15 cellular contexts compared by ENCODE assay signal in genomic region chr1:107842241-107842640, GRCh38.
A peak's percentile ranks its signal among the peaks of the same experiment; 100 is the strongest.
DNase-seq lines count a peak whose midpoint lies in the region; ATAC-seq, FAIRE-seq and TF ChIP-seq lines count a peak whose summit lies in the region.
"Had no signal": no experiment of that assay in that cellular context is flagged by ENCODE, and none has a peak within 500 bp of the region (broad histone marks: within the 10 kb centered on the region; RNA-seq: fewer than 3 reads in every experiment).

No MANE protein-coding gene starts in this region.

- SMC1A ChIA-PET in GM12878 (lab: Charles Lee; ENCODE audit: uncharacterized antibody, unreplicated experiment) = interaction anchor here (0.9 kb wide), 1 partner anchor 62 kb away, joined by 4 read pairs; no protein-coding TSS in a partner anchor

- RAD21 ChIA-PET in GM12878 (lab: Charles Lee; ENCODE audit: unreplicated experiment) = interaction anchor here (1.0 kb wide), 1 partner anchor 47 kb away, joined by 3 read pairs; no protein-coding TSS in a partner anchor

- TF ChIP-seq POLR2A in GM12878 (IDR thresholded peaks at IDR 0.05; ENCODE audit: low read depth, low read length) = no peak

- H3K4me1 ChIP-seq in CD4-positive, alpha-beta memory T cell (ENCODE audit: insufficient read depth, low read length) = peaks cover 31% of the 10 kb centered on the region
- peaks cover 14% of the 10 kb centered on the region for H3K4me1 ChIP-seq in GM12878 (ENCODE audit: control insufficient read depth, insufficient read depth, low read length)
- H3K4me1 ChIP-seq: right lobe of liver, uterus had no signal

- no peaks in the 10 kb centered on the region for H4K20me1 ChIP-seq in GM12878 (ENCODE audit: control insufficient read depth, insufficient read depth)

- intact Hi-C loops in CD4-positive, alpha-beta memory T cell (cut with micrococcal nuclease) = no loop called here
- intact Hi-C loops in GM12878 (cut with micrococcal nuclease; ENCODE audit: unreplicated experiment) (loop anchor here (10.0 kb wide), 1 partner anchor 547 kb away; no protein-coding TSS in a partner anchor), natural killer cell (cut with micrococcal nuclease) (loop anchor here (5.0 kb wide), 3 partner anchors 55 to 120 kb away; no protein-coding TSS in a partner anchor)

- no peaks in the 10 kb centered on the region for H3K27me3 ChIP-seq in CD4-positive, alpha-beta memory T cell (ENCODE audit: insufficient read depth, low read length)
- H3K27me3 ChIP-seq in GM12878 (replicated peaks in 1 of 2; ENCODE audit: control insufficient read depth in 2 of 2, insufficient read depth in 2 of 2, low read length in 1 of 2) = no peaks in the 10 kb centered on the region
- H3K27me3 ChIP-seq: heart right ventricle, right lobe of liver, uterus had no signal

- peak overlapping the region in 4 of 7 donors; percentile 2 to 17 (median 10) for H3K27ac Mint-ChIP-seq in CD4-positive, alpha-beta memory T cell
- peak overlapping the region; percentile 87 to 89 for H3K27ac Mint-ChIP-seq in natural killer cell
- H3K27ac Mint-ChIP-seq: activated naive CD4-positive, alpha-beta T cell treated with anti-CD3 and anti-CD28 coated beads, Interleukin-2, amount 10 ng/mL, durations not matched to agents 7 days and 5 days had no signal

- peaks cover 23 to 47% (median 33%) of the 10 kb centered on the region in 4 donors for H3K4me1 Mint-ChIP-seq in CD4-positive, alpha-beta memory T cell
- peaks cover 93 to 96% of the 10 kb centered on the region in 2 donors for H3K4me1 Mint-ChIP-seq in natural killer cell

- H3K9ac ChIP-seq in GM12878 (ENCODE audit: control insufficient read depth, insufficient read depth, low read length) = no peak overlapping the region

- H3K36me3 Mint-ChIP-seq in CD4-positive, alpha-beta memory T cell = peaks cover 1 to 7% of the 10 kb centered on the region in 2 donors
- H3K36me3 Mint-ChIP-seq in natural killer cell = peaks cover 30% of the 10 kb centered on the region

- no peak for TF ChIP-seq RAD21 in GM12878 (IDR thresholded peaks at IDR 0.05; ENCODE audit: insufficient read depth, low read depth, low read length)

- TF ChIP-seq CTCF in GM12878 (IDR thresholded peaks at IDR 0.05 in 2 of 3, conservative IDR thresholded peaks at IDR 0.05 in 1 of 3; ENCODE audit: control insufficient read depth in 2 of 3, extremely low read depth in 1 of 3, insufficient read depth in 1 of 3, low read depth in 3 of 3, low read length in 3 of 3) (no peak), natural killer cell (IDR thresholded peaks at IDR 0.05) (no peak)

- no peaks in the 10 kb centered on the region for H3K9me3 ChIP-seq in CD4-positive, alpha-beta memory T cell (ENCODE audit: control insufficient read depth in 1 of 2, low read length in 2 of 2)
- H3K9me3 ChIP-seq in KOPT-K1 (ENCODE audit: insufficient read depth, low read length, poor library complexity, severe bottlenecking) (peaks cover 19% of the 10 kb centered on the region), GM12878 (replicated peaks; ENCODE audit: control insufficient read depth, insufficient read depth, low read length) (no peaks in the 10 kb centered on the region; the same call in 2 of the 3 replicates)
- H3K9me3 ChIP-seq: right lobe of liver, uterus had no signal

- H3K36me3 ChIP-seq in CD4-positive, alpha-beta memory T cell (ENCODE audit: insufficient read depth, low read length) = no peaks in the 10 kb centered on the region
- H3K36me3 ChIP-seq in KOPT-K1 (ENCODE audit: insufficient read depth, low read length) = no peaks in the 10 kb centered on the region
- H3K36me3 ChIP-seq in GM12878 (ENCODE audit: control insufficient read depth in 2 of 2, insufficient read depth in 2 of 2, low read length in 1 of 2) = no peaks in the 10 kb centered on the region
- H3K36me3 ChIP-seq: heart right ventricle, right lobe of liver, uterus had no signal

- no peak overlapping the region for H3K27ac ChIP-seq in CD4-positive, alpha-beta memory T cell (ENCODE audit: low read depth, low read length)
- H3K27ac ChIP-seq in KOPT-K1 (ENCODE audit: low read depth, low read length, poor library complexity, severe bottlenecking) = peak overlapping the region; percentile 79
- H3K27ac ChIP-seq in GM12878 (ENCODE audit: control insufficient read depth, insufficient read depth) = no peak overlapping the region
- H3K27ac ChIP-seq: right lobe of liver, uterus had no signal

- POLR2A ChIA-PET in CD4-positive, alpha-beta memory T cell (lab: Charles Lee; ENCODE audit: partially characterized antibody) = no interaction called here
- POLR2A ChIA-PET in GM12878 (lab: Charles Lee) = no interaction called here

- FAIRE-seq in GM12878 (lab: Jason Lieb, UNC) = no peak

- no TSS peak for BruUV-seq in GM12878 (replicated peaks; lab: Mats Ljungman, UMichigan)

- peak; percentile 58 for ATAC-seq in GM12878
- ATAC-seq in natural killer cell = peak in 2 of 3 donors; percentile 33 to 41
- no peak for ATAC-seq in HG02610 (IDR thresholded peaks at IDR 0.05; ENCODE audit: unreplicated experiment)
- ATAC-seq: left colon, right lobe of liver had no signal

- DNase-seq in CD4-positive, alpha-beta memory T cell = no peak
- no peak for DNase-seq in GM12878 (ENCODE audit: low read depth, low spot score)
- DNase-seq in natural killer cell = no peak
- DNase-seq in NCI-H128 (lab: John Stamatoyannopoulos, UW; ENCODE audit: unreplicated experiment) = no peak
- no peak for DNase-seq in anterior cingulate cortex (lab: John Stamatoyannopoulos, UW)
- DNase-seq: activated naive CD4-positive, alpha-beta T cell treated with anti-CD3 and anti-CD28 coated beads, Interleukin-2, amount 10 ng/mL, durations not matched to agents 7 days and 5 days; erythroblast; heart right ventricle; left colon; NCI-H1417 treated with DMSO at 0.1 percent for 48 hours; right lobe of liver; stimulated activated CD4-positive, alpha-beta T cell treated with anti-CD3 and anti-CD28 coated beads, Interleukin-4, amount 100 ng/mL, for 1 hour; uterus had no signal

- peak overlapping the region in 3 of 8 donors; percentile 10 to 51 (median 10) for H3K4me3 Mint-ChIP-seq in CD4-positive, alpha-beta memory T cell
- peak overlapping the region; percentile 77 for H3K4me3 Mint-ChIP-seq in natural killer cell
- H3K4me3 Mint-ChIP-seq: activated naive CD4-positive, alpha-beta T cell treated with anti-CD3 and anti-CD28 coated beads, Interleukin-2, amount 10 ng/mL, durations not matched to agents 7 days and 5 days had no signal

- in situ Hi-C loops in GM12878 (cut with MboI) = no loop called here

- 0% methylated on average over 2 of the region's 2 CpGs for WGBS in GM12878 (ENCODE audit: insufficient coverage, insufficient replicate concordance, low lambda C conversion rate, missing lambda C conversion rate)

- H3K27me3 Mint-ChIP-seq in CD4-positive, alpha-beta memory T cell = peaks cover 0 to 1% of the 10 kb centered on the region in 2 donors
- no peaks in the 10 kb centered on the region for H3K27me3 Mint-ChIP-seq in natural killer cell (ENCODE audit: low read depth in 2 of 2)
- H3K27me3 Mint-ChIP-seq: activated naive CD4-positive, alpha-beta T cell treated with anti-CD3 and anti-CD28 coated beads, Interleukin-2, amount 10 ng/mL, durations not matched to agents 7 days and 5 days had no signal

- peaks cover 0 to 17% (median 7%) of the 10 kb centered on the region in 8 donors for H3K9me3 Mint-ChIP-seq in CD4-positive, alpha-beta memory T cell
- H3K9me3 Mint-ChIP-seq in natural killer cell = peaks cover 13 to 18% of the 10 kb centered on the region in 2 donors

- H3K4me2 ChIP-seq in GM12878 (ENCODE audit: control insufficient read depth, insufficient read depth) = 0 out of 2 replicates have a peak overlapping the region, but pooled peaks have one; percentile 9

- H3K4me3 ChIP-seq in CD4-positive, alpha-beta memory T cell (ENCODE audit: low read length in 2 of 2) = no peak overlapping the region
- H3K4me3 ChIP-seq in GM12878 = no peak overlapping the region
- H3K4me3 ChIP-seq: right lobe of liver, uterus had no signal

- CTCF ChIA-PET in CD4-positive, alpha-beta memory T cell (lab: Charles Lee; ENCODE audit: partially characterized antibody) = no interaction called here
- CTCF ChIA-PET in GM12878 (lab: Yijun Ruan, JAX) = interaction anchor here (2.7 kb wide), 1 partner anchor 283 kb away, joined by 7 read pairs; no protein-coding TSS in a partner anchor

- TF ChIP-seq EP300 in GM12878 (IDR thresholded peaks at IDR 0.05; ENCODE audit: borderline replicate concordance in 1 of 2, control insufficient read depth in 1 of 2, low read depth in 2 of 2, low read length in 2 of 2) = no peak

- no peak overlapping the region for H2AFZ ChIP-seq in GM12878 (ENCODE audit: control insufficient read depth, low read depth, low read length)

- no peaks in the 10 kb centered on the region for H3K79me2 ChIP-seq in GM12878 (ENCODE audit: control insufficient read depth, insufficient read depth, low read length)

TF ChIP-seq in GM12878, 131 proteins besides CTCF, POLR2A, EP300 and RAD21:
- TF ChIP-seq NFXL1 (IDR thresholded peaks at IDR 0.05; ENCODE audit: borderline replicate concordance) (no peak), ZNF207 (IDR thresholded peaks at IDR 0.05; ENCODE audit: borderline replicate concordance) (no peak), SMC3 (IDR thresholded peaks at IDR 0.05; ENCODE audit: borderline replicate concordance, low read length) (no peak), ESRRA (IDR thresholded peaks at IDR 0.05; ENCODE audit: low read length) (no peak), ETV6 (conservative IDR thresholded peaks at IDR 0.05 in 1 of 2, IDR thresholded peaks at IDR 0.05 in 1 of 2; ENCODE audit: borderline replicate concordance in 1 of 2, low read depth in 1 of 2) (no peak), DPF2 (IDR thresholded peaks at IDR 0.05) (no peak), HCFC1 (IDR thresholded peaks at IDR 0.05; ENCODE audit: low read length) (no peak), JUNB (IDR thresholded peaks at IDR 0.05) (no peak), HDAC2 (IDR thresholded peaks at IDR 0.05) (no peak)
TF ChIP-seq in GM12878: peak in this region for 0.
